In the genomic region with DNA sequence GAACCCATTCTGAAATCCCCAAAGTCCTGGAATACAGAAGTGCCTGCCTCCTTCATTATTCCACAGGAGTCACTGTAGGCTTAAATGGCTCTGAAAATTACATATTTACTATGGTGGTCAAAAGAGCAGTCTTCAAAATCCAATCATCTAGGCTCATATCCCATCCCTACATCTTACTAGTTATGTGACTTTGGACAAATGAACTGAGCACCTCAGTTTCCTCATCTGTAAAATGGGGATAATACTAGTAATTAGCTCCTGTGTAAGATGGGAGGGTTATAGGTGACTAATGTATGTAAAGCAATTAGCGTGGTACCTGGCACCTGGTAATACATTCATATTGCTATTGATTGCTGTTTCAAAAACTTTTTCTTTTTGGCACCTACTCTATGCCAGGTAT, we compare ENCODE assay signal across 3 cellular contexts.
TF ChIP-seq lines count a peak whose summit lies in the region.

No MANE protein-coding gene starts in this region.

TF ChIP-seq in SK-N-SH, 30 proteins besides CTCF, POLR2A, EP300 and RAD21 (continued from another document):
- TF ChIP-seq JUND (IDR thresholded peaks at IDR 0.05): no peak
- TF ChIP-seq RCOR1 (IDR thresholded peaks at IDR 0.05; ENCODE audit: low read length): no peak
- no peak for TF ChIP-seq FOSL2 (IDR thresholded peaks at IDR 0.05; ENCODE audit: borderline replicate concordance, low read depth)
- no peak for TF ChIP-seq TEAD4 (IDR thresholded peaks at IDR 0.05; ENCODE audit: borderline replicate concordance, insufficient read depth)

TF ChIP-seq in SK-N-SH treated with all-trans-retinoic acid at 6 μM for 48 hours, 23 proteins besides CTCF, POLR2A, EP300 and RAD21:
- TF ChIP-seq, protein P1, sequence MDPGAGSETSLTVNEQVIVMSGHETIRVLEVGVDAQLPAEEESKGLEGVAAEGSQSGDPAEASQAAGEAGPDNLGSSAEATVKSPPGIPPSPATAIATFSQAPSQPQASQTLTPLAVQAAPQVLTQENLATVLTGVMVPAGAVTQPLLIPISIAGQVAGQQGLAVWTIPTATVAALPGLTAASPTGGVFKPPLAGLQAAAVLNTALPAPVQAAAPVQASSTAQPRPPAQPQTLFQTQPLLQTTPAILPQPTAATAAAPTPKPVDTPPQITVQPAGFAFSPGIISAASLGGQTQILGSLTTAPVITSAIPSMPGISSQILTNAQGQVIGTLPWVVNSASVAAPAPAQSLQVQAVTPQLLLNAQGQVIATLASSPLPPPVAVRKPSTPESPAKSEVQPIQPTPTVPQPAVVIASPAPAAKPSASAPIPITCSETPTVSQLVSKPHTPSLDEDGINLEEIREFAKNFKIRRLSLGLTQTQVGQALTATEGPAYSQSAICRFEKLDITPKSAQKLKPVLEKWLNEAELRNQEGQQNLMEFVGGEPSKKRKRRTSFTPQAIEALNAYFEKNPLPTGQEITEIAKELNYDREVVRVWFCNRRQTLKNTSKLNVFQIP (CRISPR knock-in tag; IDR thresholded peaks at IDR 0.05; ENCODE audit: borderline replicate concordance, low read depth): no peak
- TF ChIP-seq, protein P2, sequence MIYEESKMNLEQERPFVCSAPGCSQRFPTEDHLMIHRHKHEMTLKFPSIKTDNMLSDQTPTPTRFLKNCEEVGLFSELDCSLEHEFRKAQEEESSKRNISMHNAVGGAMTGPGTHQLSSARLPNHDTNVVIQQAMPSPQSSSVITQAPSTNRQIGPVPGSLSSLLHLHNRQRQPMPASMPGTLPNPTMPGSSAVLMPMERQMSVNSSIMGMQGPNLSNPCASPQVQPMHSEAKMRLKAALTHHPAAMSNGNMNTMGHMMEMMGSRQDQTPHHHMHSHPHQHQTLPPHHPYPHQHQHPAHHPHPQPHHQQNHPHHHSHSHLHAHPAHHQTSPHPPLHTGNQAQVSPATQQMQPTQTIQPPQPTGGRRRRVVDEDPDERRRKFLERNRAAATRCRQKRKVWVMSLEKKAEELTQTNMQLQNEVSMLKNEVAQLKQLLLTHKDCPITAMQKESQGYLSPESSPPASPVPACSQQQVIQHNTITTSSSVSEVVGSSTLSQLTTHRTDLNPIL (CRISPR knock-in tag; IDR thresholded peaks at IDR 0.05; ENCODE audit: low read depth): no peak
- TF ChIP-seq, protein P3, sequence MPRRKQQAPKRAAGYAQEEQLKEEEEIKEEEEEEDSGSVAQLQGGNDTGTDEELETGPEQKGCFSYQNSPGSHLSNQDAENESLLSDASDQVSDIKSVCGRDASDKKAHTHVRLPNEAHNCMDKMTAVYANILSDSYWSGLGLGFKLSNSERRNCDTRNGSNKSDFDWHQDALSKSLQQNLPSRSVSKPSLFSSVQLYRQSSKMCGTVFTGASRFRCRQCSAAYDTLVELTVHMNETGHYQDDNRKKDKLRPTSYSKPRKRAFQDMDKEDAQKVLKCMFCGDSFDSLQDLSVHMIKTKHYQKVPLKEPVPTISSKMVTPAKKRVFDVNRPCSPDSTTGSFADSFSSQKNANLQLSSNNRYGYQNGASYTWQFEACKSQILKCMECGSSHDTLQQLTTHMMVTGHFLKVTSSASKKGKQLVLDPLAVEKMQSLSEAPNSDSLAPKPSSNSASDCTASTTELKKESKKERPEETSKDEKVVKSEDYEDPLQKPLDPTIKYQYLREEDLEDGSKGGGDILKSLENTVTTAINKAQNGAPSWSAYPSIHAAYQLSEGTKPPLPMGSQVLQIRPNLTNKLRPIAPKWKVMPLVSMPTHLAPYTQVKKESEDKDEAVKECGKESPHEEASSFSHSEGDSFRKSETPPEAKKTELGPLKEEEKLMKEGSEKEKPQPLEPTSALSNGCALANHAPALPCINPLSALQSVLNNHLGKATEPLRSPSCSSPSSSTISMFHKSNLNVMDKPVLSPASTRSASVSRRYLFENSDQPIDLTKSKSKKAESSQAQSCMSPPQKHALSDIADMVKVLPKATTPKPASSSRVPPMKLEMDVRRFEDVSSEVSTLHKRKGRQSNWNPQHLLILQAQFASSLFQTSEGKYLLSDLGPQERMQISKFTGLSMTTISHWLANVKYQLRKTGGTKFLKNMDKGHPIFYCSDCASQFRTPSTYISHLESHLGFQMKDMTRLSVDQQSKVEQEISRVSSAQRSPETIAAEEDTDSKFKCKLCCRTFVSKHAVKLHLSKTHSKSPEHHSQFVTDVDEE (CRISPR knock-in tag; IDR thresholded peaks at IDR 0.05): no peak

TF ChIP-seq in K562, 482 proteins besides CTCF, POLR2A, EP300 and RAD21 (continued from another document):
- TF ChIP-seq, protein P4, sequence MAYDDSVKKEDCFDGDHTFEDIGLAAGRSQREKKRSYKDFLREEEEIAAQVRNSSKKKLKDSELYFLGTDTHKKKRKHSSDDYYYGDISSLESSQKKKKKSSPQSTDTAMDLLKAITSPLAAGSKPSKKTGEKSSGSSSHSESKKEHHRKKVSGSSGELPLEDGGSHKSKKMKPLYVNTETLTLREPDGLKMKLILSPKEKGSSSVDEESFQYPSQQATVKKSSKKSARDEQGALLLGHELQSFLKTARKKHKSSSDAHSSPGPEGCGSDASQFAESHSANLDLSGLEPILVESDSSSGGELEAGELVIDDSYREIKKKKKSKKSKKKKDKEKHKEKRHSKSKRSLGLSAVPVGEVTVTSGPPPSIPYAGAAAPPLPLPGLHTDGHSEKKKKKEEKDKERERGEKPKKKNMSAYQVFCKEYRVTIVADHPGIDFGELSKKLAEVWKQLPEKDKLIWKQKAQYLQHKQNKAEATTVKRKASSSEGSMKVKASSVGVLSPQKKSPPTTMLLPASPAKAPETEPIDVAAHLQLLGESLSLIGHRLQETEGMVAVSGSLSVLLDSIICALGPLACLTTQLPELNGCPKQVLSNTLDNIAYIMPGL (CRISPR knock-in tag; IDR thresholded peaks at IDR 0.05): no peak
- TF ChIP-seq, protein P5, sequence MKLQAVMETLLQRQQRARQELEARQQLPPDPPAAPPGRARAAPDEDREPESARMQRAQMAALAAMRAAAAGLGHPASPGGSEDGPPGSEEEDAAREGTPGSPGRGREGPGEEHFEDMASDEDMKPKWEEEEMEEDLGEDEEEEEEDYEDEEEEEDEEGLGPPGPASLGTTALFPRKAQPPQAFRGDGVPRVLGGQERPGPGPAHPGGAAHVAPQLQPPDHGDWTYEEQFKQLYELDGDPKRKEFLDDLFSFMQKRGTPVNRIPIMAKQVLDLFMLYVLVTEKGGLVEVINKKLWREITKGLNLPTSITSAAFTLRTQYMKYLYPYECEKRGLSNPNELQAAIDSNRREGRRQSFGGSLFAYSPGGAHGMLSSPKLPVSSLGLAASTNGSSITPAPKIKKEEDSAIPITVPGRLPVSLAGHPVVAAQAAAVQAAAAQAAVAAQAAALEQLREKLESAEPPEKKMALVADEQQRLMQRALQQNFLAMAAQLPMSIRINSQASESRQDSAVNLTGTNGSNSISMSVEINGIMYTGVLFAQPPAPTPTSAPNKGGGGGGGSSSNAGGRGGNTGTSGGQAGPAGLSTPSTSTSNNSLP (IDR thresholded peaks at IDR 0.05; ENCODE audit: borderline replicate concordance, low read depth, low read length): no peak
- TF ChIP-seq, protein P6, sequence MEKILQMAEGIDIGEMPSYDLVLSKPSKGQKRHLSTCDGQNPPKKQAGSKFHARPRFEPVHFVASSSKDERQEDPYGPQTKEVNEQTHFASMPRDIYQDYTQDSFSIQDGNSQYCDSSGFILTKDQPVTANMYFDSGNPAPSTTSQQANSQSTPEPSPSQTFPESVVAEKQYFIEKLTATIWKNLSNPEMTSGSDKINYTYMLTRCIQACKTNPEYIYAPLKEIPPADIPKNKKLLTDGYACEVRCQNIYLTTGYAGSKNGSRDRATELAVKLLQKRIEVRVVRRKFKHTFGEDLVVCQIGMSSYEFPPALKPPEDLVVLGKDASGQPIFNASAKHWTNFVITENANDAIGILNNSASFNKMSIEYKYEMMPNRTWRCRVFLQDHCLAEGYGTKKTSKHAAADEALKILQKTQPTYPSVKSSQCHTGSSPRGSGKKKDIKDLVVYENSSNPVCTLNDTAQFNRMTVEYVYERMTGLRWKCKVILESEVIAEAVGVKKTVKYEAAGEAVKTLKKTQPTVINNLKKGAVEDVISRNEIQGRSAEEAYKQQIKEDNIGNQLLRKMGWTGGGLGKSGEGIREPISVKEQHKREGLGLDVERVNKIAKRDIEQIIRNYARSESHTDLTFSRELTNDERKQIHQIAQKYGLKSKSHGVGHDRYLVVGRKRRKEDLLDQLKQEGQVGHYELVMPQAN (IDR thresholded peaks at IDR 0.05; ENCODE audit: borderline replicate concordance): no peak
- TF ChIP-seq CSDE1 (IDR thresholded peaks at IDR 0.05): no peak
- no peak for TF ChIP-seq ZNF217 (CRISPR knock-in tag; IDR thresholded peaks at IDR 0.05)
- TF ChIP-seq BRD9 (IDR thresholded peaks at IDR 0.05; ENCODE audit: low read depth, partially characterized antibody): no peak
- TF ChIP-seq RBM25 (IDR thresholded peaks at IDR 0.05; ENCODE audit: low read depth, low read length, severe bottlenecking): peak; percentile 88
- no peak for TF ChIP-seq POLR3A (IDR thresholded peaks at IDR 0.05; ENCODE audit: borderline replicate concordance, extremely low read depth, insufficient read depth, insufficient read length)
- peak; percentile 73; the same call in 1 of the 2 replicates for TF ChIP-seq ADNP (tag; IDR thresholded peaks at IDR 0.05)
TF ChIP-seq in K562: peak in this region for 3.
